2 cellular contexts compared by ENCODE assay signal in the genomic region with DNA sequence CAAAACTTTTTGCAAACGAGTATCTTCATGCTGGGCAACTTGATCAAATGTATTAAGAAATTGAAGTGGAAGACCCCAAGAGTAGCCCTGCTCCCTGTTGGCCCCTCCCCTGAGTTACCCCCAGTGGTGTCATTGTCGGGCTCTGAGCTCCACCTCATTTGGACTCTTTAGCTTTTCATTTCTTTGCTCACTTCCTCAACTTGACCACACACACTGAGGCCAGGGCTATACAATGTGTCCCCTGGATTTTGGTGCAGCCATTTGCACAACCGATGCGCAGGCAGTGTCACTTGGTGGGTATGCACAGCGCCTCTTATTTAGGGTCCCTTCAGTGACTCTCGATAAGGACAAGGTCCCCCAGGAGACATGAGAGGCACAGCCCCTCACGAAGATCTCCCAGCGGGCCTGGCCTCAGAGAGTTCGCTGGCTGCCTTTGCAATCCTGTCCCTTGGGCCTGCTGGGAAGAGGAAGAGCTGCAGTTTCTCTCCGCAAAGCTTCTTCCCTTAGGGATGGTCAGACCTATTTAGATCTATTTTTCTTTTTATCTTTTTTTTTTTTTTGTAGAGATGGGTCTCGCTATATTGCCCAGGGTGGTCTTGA.
A peak's percentile ranks its signal among the peaks of the same experiment; 100 is the strongest.
TF ChIP-seq lines count a peak whose summit lies in the region.

No MANE protein-coding gene starts in this region.

TF ChIP-seq in GM23338, 12 proteins besides CTCF, POLR2A, EP300 and RAD21:
- TF ChIP-seq ZNF331 (CRISPR knock-in tag; IDR thresholded peaks at IDR 0.05; ENCODE audit: low read depth) = no peak
- no peak for TF ChIP-seq JUNB (IDR thresholded peaks at IDR 0.05; ENCODE audit: unreplicated experiment)
- no peak for TF ChIP-seq NANOG (IDR thresholded peaks at IDR 0.05; ENCODE audit: borderline replicate concordance)
- no peak for TF ChIP-seq CREB1 (CRISPR knock-in tag; IDR thresholded peaks at IDR 0.05; ENCODE audit: low read depth)
- TF ChIP-seq EZH2phosphoT487 (IDR thresholded peaks at IDR 0.05; ENCODE audit: unreplicated experiment) = no peak
- TF ChIP-seq REST (IDR thresholded peaks at IDR 0.05; ENCODE audit: unreplicated experiment) = no peak
- no peak for TF ChIP-seq POLR2AphosphoS5 (IDR thresholded peaks at IDR 0.05; ENCODE audit: low read depth)
- no peak for TF ChIP-seq ZNF114 (CRISPR knock-in tag; IDR thresholded peaks at IDR 0.05)
- TF ChIP-seq EZH2 (IDR thresholded peaks at IDR 0.05; ENCODE audit: low read depth, unreplicated experiment) = no peak
- TF ChIP-seq STAT1 (IDR thresholded peaks at IDR 0.05; ENCODE audit: unreplicated experiment) = no peak

TF ChIP-seq in GM12878, 131 proteins besides CTCF, POLR2A, EP300 and RAD21:
- no peak for TF ChIP-seq NFIC (IDR thresholded peaks at IDR 0.05; ENCODE audit: low read depth, low read length)
- TF ChIP-seq SPI1 (IDR thresholded peaks at IDR 0.05; ENCODE audit: borderline replicate concordance, insufficient read depth, low read depth, low read length) = peak; percentile 69; the same call in 1 of the 2 replicates
